ENCODE assay signal across 19 cellular contexts in the genomic region with DNA sequence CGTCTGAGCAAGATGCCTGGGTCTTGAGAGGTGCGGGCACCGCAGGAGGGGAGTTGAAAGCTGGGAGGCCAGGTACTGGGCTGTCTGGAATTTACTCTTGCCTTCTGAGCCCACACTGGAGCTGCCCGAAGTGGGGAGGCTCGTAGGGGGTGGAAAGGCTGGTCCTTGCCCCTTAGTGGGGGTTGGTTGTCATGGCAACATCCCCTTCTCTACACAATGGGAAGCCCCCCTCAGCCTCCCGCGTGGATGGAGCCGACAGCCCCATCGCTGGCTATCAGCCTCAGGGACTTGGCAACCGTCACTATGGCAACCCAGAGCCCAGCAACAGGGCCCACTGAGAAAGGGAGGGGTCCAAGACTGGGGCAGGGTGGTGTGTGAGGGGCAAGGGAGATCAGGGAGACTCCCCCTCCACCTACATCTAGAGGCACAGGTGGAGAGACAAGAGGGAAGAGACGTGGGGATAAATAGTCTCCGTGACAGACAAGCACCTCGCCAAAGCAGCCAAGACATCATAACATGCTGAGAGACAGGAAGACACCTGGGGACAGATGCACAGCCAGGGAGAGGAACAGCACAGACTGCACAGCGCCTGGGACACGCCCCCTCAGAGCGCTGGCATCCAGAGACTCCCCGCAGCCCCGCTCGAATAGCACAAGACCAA. TPM values are rescaled to one million over a fixed set of nuclear protein-coding genes. Genes with fewer than 3 reads are reported as not detected.
DNase-seq lines count a peak whose midpoint lies in the region; ATAC-seq, FAIRE-seq and TF ChIP-seq lines count a peak whose summit lies in the region.
"Had no signal": no experiment of that assay in that cellular context is flagged by ENCODE, and none has a peak within 500 bp of the region (broad histone marks: within the 10 kb centered on the region; RNA-seq: fewer than 3 reads in every experiment).

No MANE protein-coding gene starts in this region.

- CTCF ChIA-PET in OCI-LY7 (lab: Charles Lee; ENCODE audit: unreplicated experiment) = interaction anchor here (0.6 kb wide), 1 partner anchor 153 kb away, joined by 3 read pairs; no protein-coding TSS in a partner anchor
- CTCF ChIA-PET in mammary epithelial cell (lab: Charles Lee; ENCODE audit: low non-redundant PET) = no interaction called here

- BruUV-seq in OCI-LY7 (replicated peaks; lab: Mats Ljungman, UMichigan) (no TSS peak), mammary epithelial cell (replicated peaks; lab: Mats Ljungman, UMichigan) (no TSS peak)

- no peak for TF ChIP-seq CTCF in OCI-LY7 (conservative IDR thresholded peaks at IDR 0.05; ENCODE audit: low read length)
- no peak for TF ChIP-seq CTCF in hepatocyte (IDR thresholded peaks at IDR 0.05; ENCODE audit: poor library complexity)
- no peak for TF ChIP-seq CTCF in mammary epithelial cell (conservative IDR thresholded peaks at IDR 0.05 in 1 of 2, IDR thresholded peaks at IDR 0.05 in 1 of 2; ENCODE audit: extremely low read depth in 1 of 2, insufficient read depth in 1 of 2, low read depth in 1 of 2, low read length in 2 of 2)

- 16% methylated on average over 19 of the region's 19 CpGs for WGBS in hepatocyte (ENCODE audit: low lambda C conversion rate, missing lambda C conversion rate)
- WGBS in mammary epithelial cell (ENCODE audit: low coverage, missing lambda C conversion rate) = 43% methylated on average over 13 of the region's 19 CpGs

- H3K27me3 ChIP-seq in hepatocyte (peaks cover 16% of the 10 kb centered on the region), mammary epithelial cell (ENCODE audit: insufficient read depth, low read length) (no peaks in the 10 kb centered on the region)
- H3K27me3 ChIP-seq in effector memory CD4-positive, alpha-beta T cell (replicated peaks; ENCODE audit: control insufficient read depth, insufficient read depth, low read length, poor library complexity, severe bottlenecking) = peaks cover 24% of the 10 kb centered on the region
- H3K27me3 ChIP-seq: uterus had no signal

- H3K27ac ChIP-seq in OCI-LY7 (ENCODE audit: low read depth, low read length, poor library complexity, severe bottlenecking) (no peak overlapping the region), hepatocyte (no peak overlapping the region), mammary epithelial cell (ENCODE audit: insufficient read depth, low read depth, low read length) (no peak overlapping the region)
- H3K27ac ChIP-seq in effector memory CD4-positive, alpha-beta T cell (ENCODE audit: insufficient read depth, low read length, poor library complexity, severe bottlenecking) = no peak overlapping the region
- H3K27ac ChIP-seq: epithelial cell of prostate, prostate gland, stomach, uterus had no signal

- peak; percentile 46 for DNase-seq in 8988T
- peak; percentile 17 for DNase-seq in DMS53 treated with DMSO at 0.1 percent for 48 hours (lab: John Stamatoyannopoulos, UW; ENCODE audit: unreplicated experiment)
- peak; percentile 23 for DNase-seq in OCI-LY7 (ENCODE audit: low spot score)
- DNase-seq in hepatocyte (ENCODE audit: low spot score) = peak; percentile 20
- no peak for DNase-seq in frontal cortex (ENCODE audit: low spot score in 2 of 2)
- no peak for DNase-seq in mammary epithelial cell
- no peak for DNase-seq in effector memory CD4-positive, alpha-beta T cell
- DNase-seq: activated CD4-positive, alpha-beta T cell treated with anti-CD3 and anti-CD28 coated beads, Interleukin-2, amount 10 ng/mL, durations not matched to agents 24 days and 14 days; AML-193; KG1; NCI-H1694; NK-92 treated with Interleukin-12 subunit alpha and Interleukin-12 subunit beta, amount 100 ng/mL, for 24 hours; Right ventricle myocardium superior; stimulated activated CD4-positive, alpha-beta T cell treated with anti-CD3 and anti-CD28 coated beads, Interleukin-12 subunit alpha, Interleukin-12 subunit beta, amount 100 ng/mL, for 4 hours; stomach; uterus had no signal

- intact Hi-C loops in OCI-LY7 (cut with micrococcal nuclease; ENCODE audit: unreplicated experiment) (no loop called here), mammary epithelial cell (cut with micrococcal nuclease) (no loop called here)

- H3K9me2 ChIP-seq in OCI-LY7 (ENCODE audit: insufficient read depth, low read length) = 0 out of 2 replicates have a peak, but pooled peaks cover 4% of the 10 kb centered on the region
- H3K9me2 ChIP-seq in hepatocyte (replicated peaks; ENCODE audit: insufficient read depth) = no peaks in the 10 kb centered on the region

- no peak overlapping the region for H3K9ac ChIP-seq in mammary epithelial cell (ENCODE audit: insufficient read depth, low read length)

- no peak for FAIRE-seq in frontal cortex (lab: Jason Lieb, UNC)

- no peak for ATAC-seq in HG02981 (IDR thresholded peaks at IDR 0.05; ENCODE audit: unreplicated experiment)

- in situ Hi-C loops in mammary epithelial cell (cut with MboI; ENCODE audit: low sequenced_read_pairs in 2 of 2) = no loop called here

- H3K79me2 ChIP-seq in OCI-LY7 (ENCODE audit: insufficient read depth, low read depth, low read length) (no peaks in the 10 kb centered on the region), hepatocyte (no peaks in the 10 kb centered on the region), mammary epithelial cell (ENCODE audit: insufficient read depth, low read length) (no peaks in the 10 kb centered on the region)

- H3K4me3 ChIP-seq in OCI-LY7 (ENCODE audit: low read depth, low read length, poor library complexity, severe bottlenecking) (no peak overlapping the region), hepatocyte (no peak overlapping the region), mammary epithelial cell (replicated peaks in 1 of 3; ENCODE audit: insufficient read depth in 1 of 3, low read depth in 2 of 3, low read length in 3 of 3) (no peak overlapping the region)
- H3K4me3 ChIP-seq in effector memory CD4-positive, alpha-beta T cell (ENCODE audit: insufficient read depth, low read depth, low read length, poor library complexity, severe bottlenecking) = no peak overlapping the region
- H3K4me3 ChIP-seq: prostate gland, stomach, uterus had no signal

- H3K36me3 ChIP-seq in OCI-LY7 (ENCODE audit: insufficient read depth, low read length) (no peaks in the 10 kb centered on the region), hepatocyte (replicated peaks; ENCODE audit: insufficient read depth, low read depth) (no peaks in the 10 kb centered on the region), mammary epithelial cell (ENCODE audit: insufficient read depth, low read length) (no peaks in the 10 kb centered on the region)
- H3K36me3 ChIP-seq in effector memory CD4-positive, alpha-beta T cell (ENCODE audit: control insufficient read depth, insufficient read depth, low read length) = no peaks in the 10 kb centered on the region
- H3K36me3 ChIP-seq: prostate gland, stomach, uterus had no signal

- H3K4me1 ChIP-seq in OCI-LY7 (ENCODE audit: insufficient read depth, low read length, poor library complexity, severe bottlenecking) (peaks cover 10% of the 10 kb centered on the region), hepatocyte (ENCODE audit: insufficient read depth) (peaks cover 4% of the 10 kb centered on the region), mammary epithelial cell (ENCODE audit: insufficient read depth, low read length) (peaks cover 4% of the 10 kb centered on the region)
- peaks cover 8% of the 10 kb centered on the region for H3K4me1 ChIP-seq in effector memory CD4-positive, alpha-beta T cell (ENCODE audit: control insufficient read depth, insufficient read depth, low read length, poor library complexity, severe bottlenecking)
- H3K4me1 ChIP-seq: prostate gland had no signal

- H3K9me3 ChIP-seq in OCI-LY7 (ENCODE audit: low read length) (no peaks in the 10 kb centered on the region), hepatocyte (ENCODE audit: low read depth) (no peaks in the 10 kb centered on the region), mammary epithelial cell (replicated peaks; ENCODE audit: insufficient read depth, low read length) (no peaks in the 10 kb centered on the region)
- no peaks in the 10 kb centered on the region for H3K9me3 ChIP-seq in effector memory CD4-positive, alpha-beta T cell (ENCODE audit: control insufficient read depth, low read length)
- H3K9me3 ChIP-seq: prostate gland, stomach, uterus had no signal

- dilution Hi-C loops in mammary epithelial cell (cut with HindIII; ENCODE audit: low sequenced_read_pairs) = no loop called here

- H2AFZ ChIP-seq in OCI-LY7 (ENCODE audit: low read length) (no peak overlapping the region), hepatocyte (no peak overlapping the region), mammary epithelial cell (ENCODE audit: low read depth, low read length) (no peak overlapping the region)

- H3K4me2 ChIP-seq in OCI-LY7 (ENCODE audit: low read length) = no peak overlapping the region
- H3K4me2 ChIP-seq in hepatocyte = no peak overlapping the region
- no peak overlapping the region for H3K4me2 ChIP-seq in mammary epithelial cell (ENCODE audit: insufficient read depth, low read depth, low read length)

- POLR2A ChIA-PET in OCI-LY7 (lab: Charles Lee) = no interaction called here

- H4K20me1 ChIP-seq in OCI-LY7 (ENCODE audit: insufficient read depth, low read length) = no peaks in the 10 kb centered on the region
- no peaks in the 10 kb centered on the region for H4K20me1 ChIP-seq in hepatocyte (ENCODE audit: insufficient read depth, poor library complexity, severe bottlenecking)
- no peaks in the 10 kb centered on the region for H4K20me1 ChIP-seq in mammary epithelial cell (ENCODE audit: insufficient read depth, low read length)

RNA-seq across cellular contexts. Expression of a gene that starts 5.3 kb away (rescaled TPM):
- 0.05 TPM in 1 of 2 replicates, not detected in the other for total RNA-seq in OCI-LY7 (2014; rRNA removed; shearing (Covaris generic))
- not detected in 2 replicates for total RNA-seq in OCI-LY7 (2022)
- total RNA-seq in hepatocyte = 0.77 and 1.0 TPM in 2 replicates
- polyA plus RNA-seq in hepatocyte = 2.1 and 4.0 TPM in 2 replicates
- 1.2 TPM for total RNA-seq in frontal cortex
- 1 to 10 TPM; 1.8 to 2.7 TPM for total RNA-seq in mammary epithelial cell
- 1.5 TPM for polyA plus RNA-seq in mammary epithelial cell
- polyA minus RNA-seq in mammary epithelial cell = 1.0 TPM
- total RNA-seq: activated CD4-positive, alpha-beta T cell treated with anti-CD3 and anti-CD28 coated beads, Interleukin-2, amount 10 ng/mL, durations not matched to agents 24 days and 14 days; Right ventricle myocardium superior had no signal

RNA-seq across cellular contexts. Expression of a gene that starts 7.2 kb away (rescaled TPM):
- total RNA-seq in OCI-LY7 (2014; rRNA removed; shearing (Covaris generic)) = not detected in 2 replicates
- total RNA-seq in OCI-LY7 (2022) (0.11 and 0.15 TPM in 2 replicates), hepatocyte (7.4 and 8.6 TPM in 2 replicates), frontal cortex (17.5 TPM), mammary epithelial cell (1 to 10 TPM; 1.0 to 9.2 TPM)
- polyA plus RNA-seq in hepatocyte (10.6 and 16.6 TPM in 2 replicates), mammary epithelial cell (3.9 TPM)
- polyA minus RNA-seq in mammary epithelial cell = 11.2 TPM
- total RNA-seq: activated CD4-positive, alpha-beta T cell treated with anti-CD3 and anti-CD28 coated beads, Interleukin-2, amount 10 ng/mL, durations not matched to agents 24 days and 14 days had no signal

RNA-seq across cellular contexts. Expression of a gene that starts 24.0 kb away (rescaled TPM):
- total RNA-seq in OCI-LY7 (2014; rRNA removed; shearing (Covaris generic)) = 30.7 and 39.3 TPM in 2 replicates
- 24.8 and 27.4 TPM in 2 replicates for total RNA-seq in OCI-LY7 (2022)
- total RNA-seq in hepatocyte = 3.8 and 7.8 TPM in 2 replicates
- 9.0 and 12.0 TPM in 2 replicates for polyA plus RNA-seq in hepatocyte
- total RNA-seq in frontal cortex = 11.8 TPM
- 10 to 100 TPM in 1 of 2 donors, 1 to 10 TPM in 1; 4.3 to 15.9 TPM for total RNA-seq in mammary epithelial cell
- polyA plus RNA-seq in mammary epithelial cell = 14.1 TPM
- 29.3 TPM for polyA minus RNA-seq in mammary epithelial cell

RNA-seq across cellular contexts. Expression of a gene that starts 25.0 kb away (rescaled TPM):
- 52.9 and 69.2 TPM in 2 replicates for total RNA-seq in OCI-LY7 (2014; rRNA removed; shearing (Covaris generic))
- 172 and 195 TPM in 2 replicates for total RNA-seq in OCI-LY7 (2022)
- 24.2 and 29.6 TPM in 2 replicates for total RNA-seq in hepatocyte
- 26.9 and 31.7 TPM in 2 replicates for polyA plus RNA-seq in hepatocyte
- 6.9 TPM for total RNA-seq in frontal cortex
- total RNA-seq in mammary epithelial cell = 10 to 100 TPM; 63.0 to 89.3 TPM
- 60.3 TPM for polyA plus RNA-seq in mammary epithelial cell
- polyA minus RNA-seq in mammary epithelial cell = 124 TPM

Comparison
In these comparisons a context has a peak if more than half of its experiments do, and no peak if none do; other contexts are left out.
1. DNase-seq: peak in 8988T (single experiment), DMS53 treated with DMSO at 0.1 percent for 48 hours (single experiment), OCI-LY7 (single experiment) and hepatocyte (single experiment); none in frontal cortex (0 of 2), mammary epithelial cell (single experiment) and effector memory CD4-positive, alpha-beta T cell (0 of 3).